Comparison of ENCODE assay signal across 24 cellular contexts in the genomic region with DNA sequence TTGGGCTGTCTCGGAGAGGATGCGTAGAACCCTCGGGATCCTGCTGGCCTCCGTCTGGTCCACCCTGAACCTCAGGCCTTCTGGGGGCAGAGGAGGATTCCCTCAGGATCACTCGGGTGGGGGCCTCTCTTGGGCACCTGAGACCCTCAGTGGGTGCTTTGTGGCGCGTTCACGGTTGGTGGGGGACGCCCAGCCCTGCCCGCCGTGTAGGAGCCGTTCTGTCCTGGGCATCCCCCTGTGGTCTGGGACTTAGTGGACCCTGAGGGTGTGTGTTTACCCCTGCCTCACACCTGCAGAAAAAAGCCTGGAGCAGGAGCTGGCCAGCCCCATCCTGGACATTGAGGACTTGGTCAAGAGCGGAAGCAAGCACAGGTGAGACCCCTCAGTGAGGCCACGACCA. TPM values are rescaled to one million over a fixed set of nuclear protein-coding genes. Genes with fewer than 3 reads are reported as not detected.
"Had no signal": no experiment of that assay in that cellular context is flagged by ENCODE, and none has a peak within 500 bp of the region (broad histone marks: within the 10 kb centered on the region; RNA-seq: fewer than 3 reads in every experiment).

No MANE protein-coding gene starts in this region.

- ATAC-seq: activated naive CD4-positive, alpha-beta T cell treated with anti-CD3 and anti-CD28 coated beads, Interleukin-2, amount 50 U/mL, for 72 hours; activated T-cell treated with anti-CD3 and anti-CD28 coated beads, Interleukin-2, amount 50 U/mL, for 72 hours had no signal

- H3K4me3 Mint-ChIP-seq: activated CD4-positive, alpha-beta memory T cell treated with anti-CD3 and anti-CD28 coated beads, Interleukin-2, amount 10 ng/mL, durations not matched to agents 7 days and 5 days; activated CD4-positive, alpha-beta T cell treated with anti-CD3 and anti-CD28 coated beads, Interleukin-2, amount 10 ng/mL, durations not matched to agents 7 days and 5 days; activated naive CD4-positive, alpha-beta T cell treated with anti-CD3 and anti-CD28 coated beads, Interleukin-2, amount 10 ng/mL, durations not matched to agents 7 days and 5 days; activated naive CD8-positive, alpha-beta T cell treated with anti-CD3 and anti-CD28 coated beads, Interleukin-2, amount 10 ng/mL, durations not matched to agents 7 days and 5 days; activated T-cell treated with anti-CD3 and anti-CD28 coated beads, Interleukin-2, amount 50 U/mL, for 24 hours; activated T-cell treated with anti-CD3 and anti-CD28 coated beads, Interleukin-2, amount 50 U/mL, for 72 hours had no signal

- H3K27ac ChIP-seq: ascending aorta, brain microvascular endothelial cell, colonic mucosa had no signal

- H3K27me3 ChIP-seq: ascending aorta, brain microvascular endothelial cell, colonic mucosa had no signal

- H3K9me3 ChIP-seq: ascending aorta, colonic mucosa had no signal

- H3K27me3 Mint-ChIP-seq: activated CD4-positive, alpha-beta memory T cell treated with anti-CD3 and anti-CD28 coated beads, Interleukin-2, amount 10 ng/mL, durations not matched to agents 7 days and 5 days; activated CD4-positive, alpha-beta T cell treated with anti-CD3 and anti-CD28 coated beads, Interleukin-2, amount 10 ng/mL, durations not matched to agents 7 days and 5 days; activated naive CD4-positive, alpha-beta T cell treated with anti-CD3 and anti-CD28 coated beads, Interleukin-2, amount 10 ng/mL, durations not matched to agents 7 days and 5 days; activated naive CD8-positive, alpha-beta T cell treated with anti-CD3 and anti-CD28 coated beads, Interleukin-2, amount 10 ng/mL, durations not matched to agents 7 days and 5 days; activated T-cell treated with anti-CD3 and anti-CD28 coated beads, Interleukin-2, amount 50 U/mL, for 24 hours had no signal

- DNase-seq: activated CD4-positive, alpha-beta memory T cell treated with anti-CD3 and anti-CD28 coated beads, Interleukin-2, amount 10 ng/mL, durations not matched to agents 7 days and 5 days; activated CD4-positive, alpha-beta T cell treated with anti-CD3 and anti-CD28 coated beads for 1 hour; activated CD4-positive, alpha-beta T cell treated with anti-CD3 and anti-CD28 coated beads for 4 hours; activated CD4-positive, alpha-beta T cell treated with anti-CD3 and anti-CD28 coated beads, Interleukin-2, amount 10 ng/mL, durations not matched to agents 7 days and 5 days; activated CD4-positive, alpha-beta T cell treated with anti-CD3 and anti-CD28 coated beads, Interleukin-2, amount 50 U/mL, for 4 hours; activated CD8-positive, alpha-beta memory T cell treated with anti-CD3 and anti-CD28 coated beads, Interleukin-2, amount 50 U/mL, for 48 hours; activated gamma-delta T cell; activated naive CD4-positive, alpha-beta T cell; activated naive CD4-positive, alpha-beta T cell treated with anti-CD3 and anti-CD28 coated beads, Interleukin-2, amount 10 ng/mL, durations not matched to agents 7 days and 5 days; activated naive CD8-positive, alpha-beta T cell treated with anti-CD3 and anti-CD28 coated beads, Interleukin-2, amount 10 ng/mL, durations not matched to agents 7 days and 5 days; activated T-cell treated with anti-CD3 and anti-CD28 coated beads for 4 hours; activated T-cell treated with anti-CD3 and anti-CD28 coated beads, Interleukin-2, amount 50 U/mL, for 24 hours; activated T-cell treated with anti-CD3 and anti-CD28 coated beads, Interleukin-2, amount 50 U/mL, for 72 hours; brain microvascular endothelial cell; colonic mucosa; effector CD8-positive, alpha-beta T cell; foreskin fibroblast; T-helper 1 cell; T-helper 2 cell had no signal

- H3K4me1 Mint-ChIP-seq: activated CD4-positive, alpha-beta memory T cell treated with anti-CD3 and anti-CD28 coated beads, Interleukin-2, amount 10 ng/mL, durations not matched to agents 7 days and 5 days; activated CD4-positive, alpha-beta T cell treated with anti-CD3 and anti-CD28 coated beads, Interleukin-2, amount 10 ng/mL, durations not matched to agents 7 days and 5 days; activated naive CD4-positive, alpha-beta T cell treated with anti-CD3 and anti-CD28 coated beads, Interleukin-2, amount 10 ng/mL, durations not matched to agents 7 days and 5 days; activated naive CD8-positive, alpha-beta T cell treated with anti-CD3 and anti-CD28 coated beads, Interleukin-2, amount 10 ng/mL, durations not matched to agents 7 days and 5 days had no signal

- H3K4me1 ChIP-seq: ascending aorta, colonic mucosa had no signal

- H3K9me3 Mint-ChIP-seq: activated CD4-positive, alpha-beta memory T cell treated with anti-CD3 and anti-CD28 coated beads, Interleukin-2, amount 10 ng/mL, durations not matched to agents 7 days and 5 days; activated CD4-positive, alpha-beta T cell treated with anti-CD3 and anti-CD28 coated beads, Interleukin-2, amount 10 ng/mL, durations not matched to agents 7 days and 5 days; activated naive CD4-positive, alpha-beta T cell treated with anti-CD3 and anti-CD28 coated beads, Interleukin-2, amount 10 ng/mL, durations not matched to agents 7 days and 5 days; activated naive CD4-positive, alpha-beta T cell treated with anti-CD3 and anti-CD28 coated beads, Interleukin-2, amount 50 U/mL, for 72 hours; activated naive CD8-positive, alpha-beta T cell treated with anti-CD3 and anti-CD28 coated beads, Interleukin-2, amount 10 ng/mL, durations not matched to agents 7 days and 5 days; activated T-cell treated with anti-CD3 and anti-CD28 coated beads, Interleukin-2, amount 50 U/mL, for 24 hours; activated T-cell treated with anti-CD3 and anti-CD28 coated beads, Interleukin-2, amount 50 U/mL, for 72 hours had no signal

- H3K4me3 ChIP-seq: ascending aorta, colonic mucosa had no signal

- H3K36me3 ChIP-seq: colonic mucosa had no signal

- H3K27ac Mint-ChIP-seq: activated CD4-positive, alpha-beta memory T cell treated with anti-CD3 and anti-CD28 coated beads, Interleukin-2, amount 10 ng/mL, durations not matched to agents 7 days and 5 days; activated CD4-positive, alpha-beta T cell treated with anti-CD3 and anti-CD28 coated beads, Interleukin-2, amount 10 ng/mL, durations not matched to agents 7 days and 5 days; activated naive CD4-positive, alpha-beta T cell treated with anti-CD3 and anti-CD28 coated beads, Interleukin-2, amount 10 ng/mL, durations not matched to agents 7 days and 5 days; activated naive CD8-positive, alpha-beta T cell treated with anti-CD3 and anti-CD28 coated beads, Interleukin-2, amount 10 ng/mL, durations not matched to agents 7 days and 5 days; activated T-cell treated with anti-CD3 and anti-CD28 coated beads, Interleukin-2, amount 50 U/mL, for 24 hours; activated T-cell treated with anti-CD3 and anti-CD28 coated beads, Interleukin-2, amount 50 U/mL, for 72 hours had no signal

RNA-seq across cellular contexts. Expression of a gene that starts 12.5 kb away (rescaled TPM):
- total RNA-seq: bronchial epithelial cell had no signal

RNA-seq across cellular contexts. Expression of a gene that starts 30.7 kb away (rescaled TPM):
- total RNA-seq: activated CD4-positive, alpha-beta memory T cell treated with anti-CD3 and anti-CD28 coated beads, Interleukin-2, amount 10 ng/mL, durations not matched to agents 7 days and 5 days; activated naive CD4-positive, alpha-beta T cell treated with anti-CD3 and anti-CD28 coated beads, Interleukin-2, amount 50 U/mL, for 72 hours; activated naive CD8-positive, alpha-beta T cell treated with anti-CD3 and anti-CD28 coated beads, Interleukin-2, amount 10 ng/mL, durations not matched to agents 7 days and 5 days; cardiac septum; frontal cortex had no signal
